Comparison of ENCODE assay signal across 23 cellular contexts in genomic region chr19:18889949-18890745, GRCh38. TPM values are rescaled to one million over a fixed set of nuclear protein-coding genes. Genes with fewer than 3 reads are reported as not detected.
A peak's percentile ranks its signal among the peaks of the same experiment; 100 is the strongest.
DNase-seq lines count a peak whose midpoint lies in the region; ATAC-seq, FAIRE-seq and TF ChIP-seq lines count a peak whose summit lies in the region.
"Had no signal": no experiment of that assay in that cellular context is flagged by ENCODE, and none has a peak within 500 bp of the region (broad histone marks: within the 10 kb centered on the region; RNA-seq: fewer than 3 reads in every experiment).

No MANE protein-coding gene starts in this region.

- DNase-seq in HepG2 (ENCODE audit: low spot score) (no peak), right lobe of liver (no peak), neuronal stem cell (ENCODE audit: low spot score) (no peak), urothelium cell line (ENCODE audit: low spot score) (no peak), GM23338 (ENCODE audit: low spot score) (no peak), iPS-NIHi11 (ENCODE audit: low spot score) (no peak)
- DNase-seq: AML-193; Caco-2; CD4-positive, alpha-beta T cell; DMS153; DMS79; GDM1; H9 had no signal

- no peaks in the 10 kb centered on the region for H3K9me3 Mint-ChIP-seq in GM23338
- H3K9me3 Mint-ChIP-seq: CD4-positive, alpha-beta T cell; H9 had no signal

- H2BK5ac ChIP-seq in neuronal stem cell (ENCODE audit: low read length), result no peak overlapping the region

- H3K9ac ChIP-seq in HepG2 (ENCODE audit: insufficient read depth, low read depth, low read length) (no peak overlapping the region), neuronal stem cell (ENCODE audit: low read depth, low read length, poor library complexity) (no peak overlapping the region)

- CTCF ChIA-PET in HepG2 (lab: Yijun Ruan, JAX; ENCODE audit: low intra/inter-chr PET ratio, low total read pairs), result no interaction called here

- no peaks in the 10 kb centered on the region for H3K27me3 ChIP-seq in HepG2 (ENCODE audit: control insufficient read depth in 1 of 2, insufficient read depth in 2 of 2, low read length in 2 of 2)
- peaks cover 0 to 4% of the 10 kb centered on the region in 2 donors for H3K27me3 ChIP-seq in right lobe of liver
- H3K27me3 ChIP-seq in layer of hippocampus (ENCODE audit: control insufficient read depth, insufficient read depth, low read length), result peaks cover 2% of the 10 kb centered on the region
- peaks cover 0 to 3% (median 0%) of the 10 kb centered on the region in 3 experiments for H3K27me3 ChIP-seq in neuronal stem cell (ENCODE audit: control insufficient read depth in 3 of 3, insufficient read depth in 3 of 3, low read depth in 1 of 3, low read length in 3 of 3)
- peaks cover 8% of the 10 kb centered on the region; the same call in 1 of the 2 replicates for H3K27me3 ChIP-seq in GM23338 (ENCODE audit: insufficient read depth)

- TF ChIP-seq CTCF in HepG2 (CRISPR knock-in tag; IDR thresholded peaks at IDR 0.05), result no peak
- no peak for TF ChIP-seq CTCF in right lobe of liver (IDR thresholded peaks at IDR 0.05)
- no peak for TF ChIP-seq CTCF in GM23338 (conservative IDR thresholded peaks at IDR 0.05; ENCODE audit: low read depth in 2 of 2)

- H3K18ac ChIP-seq in neuronal stem cell (ENCODE audit: low read length), result no peak overlapping the region

- H3K4me3 ChIP-seq in HepG2 (replicated peaks in 1 of 3; ENCODE audit: insufficient read depth in 1 of 3, low read depth in 2 of 3, low read length in 3 of 3) (no peak overlapping the region), right lobe of liver (no peak overlapping the region), neuronal stem cell (ENCODE audit: low read length in 2 of 2) (no peak overlapping the region), GM23338 (no peak overlapping the region)
- H3K4me3 ChIP-seq: A549 had no signal

- no peak overlapping the region for H4K91ac ChIP-seq in neuronal stem cell (ENCODE audit: low read depth, low read length, poor library complexity)

- TF ChIP-seq EP300 in HepG2 (IDR thresholded peaks at IDR 0.05; ENCODE audit: low read depth in 2 of 2, low read length in 2 of 2) (no peak), HepG2 (CRISPR knock-in tag; IDR thresholded peaks at IDR 0.05; ENCODE audit: borderline replicate concordance) (no peak)

- no peak overlapping the region for H2BK12ac ChIP-seq in neuronal stem cell (ENCODE audit: low read length)

- TF ChIP-seq RAD21 in HepG2 (CRISPR knock-in tag; IDR thresholded peaks at IDR 0.05), result no peak

- H2AFZ ChIP-seq in HepG2 (ENCODE audit: low read length) (no peak overlapping the region), neuronal stem cell (ENCODE audit: low read length) (no peak overlapping the region), GM23338 (no peak overlapping the region)

- no peak for FAIRE-seq in HepG2 (lab: Jason Lieb, UNC)
- no peak for FAIRE-seq in urothelium cell line (lab: Jason Lieb, UNC)
- FAIRE-seq: A549, GM12892, GM18507, H1, HTR-8/SVneo had no signal

- no peak overlapping the region for H2BK15ac ChIP-seq in neuronal stem cell (ENCODE audit: low read length)

- H4K20me1 ChIP-seq in HepG2 (ENCODE audit: insufficient read depth, low read length) (no peaks in the 10 kb centered on the region), GM23338 (replicated peaks; ENCODE audit: insufficient read depth) (peaks cover 4% of the 10 kb centered on the region)

- H2AK5ac ChIP-seq in neuronal stem cell (ENCODE audit: low read depth, low read length), result no peak overlapping the region

- H3K4me3 Mint-ChIP-seq in GM23338, result no peak overlapping the region
- H3K4me3 Mint-ChIP-seq: CD4-positive, alpha-beta T cell; H9 had no signal

- no peak overlapping the region for H4K8ac ChIP-seq in neuronal stem cell (ENCODE audit: low read depth, low read length)

- H3K79me2 ChIP-seq in HepG2 (ENCODE audit: insufficient read depth, low read length), result no peaks in the 10 kb centered on the region
- no peaks in the 10 kb centered on the region for H3K79me2 ChIP-seq in GM23338 (replicated peaks; ENCODE audit: insufficient read depth)

- no peaks in the 10 kb centered on the region for H3K9me2 ChIP-seq in GM23338 (ENCODE audit: insufficient read depth)

- H3K36me3 ChIP-seq in HepG2 (replicated peaks in 1 of 2; ENCODE audit: control insufficient read depth in 1 of 2, insufficient read depth in 2 of 2, low read length in 2 of 2), result no peaks in the 10 kb centered on the region
- no peaks in the 10 kb centered on the region for H3K36me3 ChIP-seq in right lobe of liver
- H3K36me3 ChIP-seq in neuronal stem cell (replicated peaks in 1 of 2; ENCODE audit: control insufficient read depth in 2 of 2, insufficient read depth in 2 of 2, low read length in 2 of 2), result peaks cover 20 to 60% of the 10 kb centered on the region in 2 donors
- H3K36me3 ChIP-seq in GM23338 (ENCODE audit: insufficient read depth), result no peaks in the 10 kb centered on the region; the same call in 1 of the 2 replicates

- no peak overlapping the region for H3K23ac ChIP-seq in neuronal stem cell (ENCODE audit: low read depth, low read length, poor library complexity)

- H3F3A ChIP-seq in GM23338 (replicated peaks; ENCODE audit: low read depth), result no peaks in the 10 kb centered on the region

- intact Hi-C loops in HepG2 (cut with micrococcal nuclease; ENCODE audit: unreplicated experiment), result no loop called here
- intact Hi-C loops in right lobe of liver (cut with DNase I), result no loop called here

- POLR2A ChIA-PET in HepG2 (lab: Yijun Ruan, JAX), result no interaction called here

- peak overlapping the region; percentile 38 for H3K14ac ChIP-seq in neuronal stem cell (ENCODE audit: low read length)

- peaks cover 17% of the 10 kb centered on the region for H3K27me3 Mint-ChIP-seq in GM23338 (ENCODE audit: insufficient read depth, low read depth, poor library complexity)

- peaks cover 2% of the 10 kb centered on the region for H3K79me1 ChIP-seq in neuronal stem cell (ENCODE audit: low read depth, low read length)

- H3K36me3 Mint-ChIP-seq in GM23338 (ENCODE audit: low read depth), result peaks cover 14% of the 10 kb centered on the region

- in situ Hi-C loops in HepG2 (cut with HindIII; ENCODE audit: extremely low pct_ligation_motif_present, low pct_unique_long_range_greater_than_20kb), result loop anchor here (10.0 kb wide), 1 partner anchor 95 kb away; no protein-coding TSS in a partner anchor

- ATAC-seq in HepG2 (no peak), right lobe of liver (no peak), GM19395 (IDR thresholded peaks at IDR 0.05; ENCODE audit: unreplicated experiment) (no peak), GM23338 (no peak)
- ATAC-seq: A549 had no signal

- no peak overlapping the region for H3K4ac ChIP-seq in neuronal stem cell (ENCODE audit: low read length)

- no peak overlapping the region for H2BK120ac ChIP-seq in neuronal stem cell (ENCODE audit: low read depth, low read length)

- H3K27ac ChIP-seq in HepG2 (ENCODE audit: extremely low read length, insufficient read depth, low read length), result no peak overlapping the region
- no peak overlapping the region for H3K27ac ChIP-seq in right lobe of liver
- peak overlapping the region; percentile 48 for H3K27ac ChIP-seq in layer of hippocampus (ENCODE audit: low read depth, low read length)
- no peak overlapping the region for H3K27ac ChIP-seq in neuronal stem cell (replicated peaks; ENCODE audit: low read length)
- no peak overlapping the region for H3K27ac ChIP-seq in GM23338 (ENCODE audit: low read depth)
- H3K27ac ChIP-seq: 22Rv1, A549, C4-2B had no signal

- BruUV-seq in HepG2 (replicated peaks; lab: Mats Ljungman, UMichigan), result no TSS peak

- H3K4me1 ChIP-seq in HepG2 (ENCODE audit: insufficient read depth, low read length) (peaks cover 6% of the 10 kb centered on the region), right lobe of liver (no peaks in the 10 kb centered on the region), neuronal stem cell (ENCODE audit: control insufficient read depth in 2 of 2, insufficient read depth in 1 of 2, low read depth in 1 of 2, low read length in 2 of 2) (peaks cover 11 to 12% of the 10 kb centered on the region in 2 donors), GM23338 (ENCODE audit: insufficient read depth) (no peaks in the 10 kb centered on the region; the same call in 1 of the 2 replicates)
- H3K4me1 ChIP-seq: Caco-2 had no signal

- H3K4me2 ChIP-seq in HepG2 (ENCODE audit: low read depth, low read length), result no peak overlapping the region
- no peak overlapping the region for H3K4me2 ChIP-seq in neuronal stem cell (ENCODE audit: insufficient read depth, low read length, poor library complexity, severe bottlenecking)
- H3K4me2 ChIP-seq in GM23338, result no peak overlapping the region
- H3K4me2 ChIP-seq: A549 had no signal

- TF ChIP-seq POLR2A in HepG2 (IDR thresholded peaks at IDR 0.05; ENCODE audit: insufficient read depth in 1 of 2, low read depth in 2 of 2, low read length in 2 of 2) (no peak), right lobe of liver (IDR thresholded peaks at IDR 0.05) (no peak)

- H3K4me1 Mint-ChIP-seq in GM23338, result no peaks in the 10 kb centered on the region

- no peaks in the 10 kb centered on the region for H3K9me3 ChIP-seq in HepG2 (ENCODE audit: low read length)
- H3K9me3 ChIP-seq in right lobe of liver, result no peaks in the 10 kb centered on the region
- H3K9me3 ChIP-seq in neuronal stem cell (replicated peaks in 1 of 2; ENCODE audit: control insufficient read depth in 2 of 2, insufficient read depth in 1 of 2, low read depth in 1 of 2, low read length in 2 of 2), result peaks cover 0 to 5% of the 10 kb centered on the region in 2 donors
- H3K9me3 ChIP-seq: A549, Caco-2 had no signal

- no peak overlapping the region for H3K27ac Mint-ChIP-seq in GM23338
- H3K27ac Mint-ChIP-seq: CD4-positive, alpha-beta T cell; H9 had no signal

- WGBS in HepG2 (ENCODE audit: low lambda C conversion rate), result 85% methylated on average over 10 of the region's 10 CpGs
- 58% methylated on average over 9 of the region's 10 CpGs for WGBS in right lobe of liver (ENCODE audit: insufficient coverage, low coverage, low lambda C conversion rate, missing lambda C conversion rate)
- no CpG with 5 or more reads among the region's 10 CpGs for WGBS in neuronal stem cell (ENCODE audit: extremely low coverage in 2 of 2, insufficient read length in 2 of 2, insufficient replicate concordance in 1 of 2), 2 donors

RNA-seq across cellular contexts. Expression of gene CERS1, which starts 5.8 kb away (rescaled TPM):
- 2.3 and 4.6 TPM in 2 replicates for total RNA-seq in HepG2 (2016; rRNA removed; fragmentation: Illumina TruSeq; extraction: Trizol)
- 5.9 and 6.2 TPM in 2 replicates for total RNA-seq in HepG2 (2016; cell fraction: cytosol; rRNA removed; fragmentation: Illumina TruSeq; extraction: Trizol; ENCODE audit: low read depth)
- total RNA-seq in HepG2 (2016; cell fraction: insoluble cytoplasmic fraction; rRNA removed; fragmentation: Illumina TruSeq; extraction: Trizol), result 2.4 and 5.4 TPM in 2 replicates
- 8.1 and 8.5 TPM in 2 replicates for total RNA-seq in HepG2 (2016; cell fraction: membrane; rRNA removed; fragmentation: Illumina TruSeq; extraction: Trizol)
- total RNA-seq in HepG2 (2016; cell fraction: nucleus; rRNA removed; fragmentation: Illumina TruSeq; extraction: Trizol), result 3.8 and 4.7 TPM in 2 replicates
- polyA plus RNA-seq in HepG2 (2011; rRNA removed), result 9.8 and 18.8 TPM in 2 replicates
- polyA plus RNA-seq in HepG2 (2011; cell fraction: cytosol; rRNA removed), result 11.5 and 15.3 TPM in 2 replicates
- polyA plus RNA-seq in HepG2 (2011; cell fraction: nucleus; rRNA removed), result 12.2 and 12.9 TPM in 2 replicates
- polyA plus RNA-seq in HepG2 (2012), result 4.3 and 5.9 TPM in 2 replicates
- polyA plus RNA-seq in HepG2 (2016; cell fraction: cytosol; fragmentation: Illumina TruSeq; extraction: Trizol; ENCODE audit: low read depth), result 8.6 and 10.1 TPM in 2 replicates
- polyA plus RNA-seq in HepG2 (2016; cell fraction: insoluble cytoplasmic fraction; fragmentation: Illumina TruSeq; extraction: Trizol; ENCODE audit: low read depth), result 3.8 and 4.5 TPM in 2 replicates
- 11.3 and 12.9 TPM in 2 replicates for polyA plus RNA-seq in HepG2 (2016; cell fraction: membrane; fragmentation: Illumina TruSeq; extraction: Trizol; ENCODE audit: low read depth)
- polyA plus RNA-seq in HepG2 (2016; cell fraction: nucleus; fragmentation: Illumina TruSeq; extraction: Trizol; ENCODE audit: insufficient read depth, low read depth), result 11.5 and 12.9 TPM in 2 replicates
- 13.1 and 35.4 TPM in 2 replicates for polyA minus RNA-seq in HepG2 (2011; rRNA and poly(A)+ RNA removed; ENCODE audit: low replicate concordance)
- polyA minus RNA-seq in HepG2 (2011; cell fraction: cytosol; rRNA and poly(A)+ RNA removed), result 8.0 and 9.5 TPM in 2 replicates
- 1.7 and 2.4 TPM in 2 replicates for polyA minus RNA-seq in HepG2 (2011; cell fraction: nucleus; rRNA and poly(A)+ RNA removed)
- total RNA-seq in right lobe of liver, result not detected
- 17.4 TPM for polyA plus RNA-seq in neuronal stem cell (2013, experiment 1 of 2)
- 17.0 TPM for polyA plus RNA-seq in neuronal stem cell (2013, experiment 2 of 2)
- 11.1 and 11.7 TPM in 2 replicates for total RNA-seq in GM23338 (2014; rRNA removed; shearing (Covaris generic))
- polyA plus RNA-seq in GM23338 (2016; fragmentation: Nextera tagmentation; extraction: Ambion mirVana), result 12.2 and 15.9 TPM in 2 replicates
- total RNA-seq: CD4-positive, alpha-beta T cell; Daoy had no signal

RNA-seq across cellular contexts. Expression of gene COPE, which starts 29.0 kb away (rescaled TPM):
- 188 and 189 TPM in 2 replicates for total RNA-seq in HepG2 (2016; rRNA removed; fragmentation: Illumina TruSeq; extraction: Trizol)
- total RNA-seq in HepG2 (2016; cell fraction: cytosol; rRNA removed; fragmentation: Illumina TruSeq; extraction: Trizol; ENCODE audit: low read depth), result 90.0 and 90.2 TPM in 2 replicates
- 172 and 181 TPM in 2 replicates for total RNA-seq in HepG2 (2016; cell fraction: insoluble cytoplasmic fraction; rRNA removed; fragmentation: Illumina TruSeq; extraction: Trizol)
- total RNA-seq in HepG2 (2016; cell fraction: membrane; rRNA removed; fragmentation: Illumina TruSeq; extraction: Trizol), result 87.8 and 90.8 TPM in 2 replicates
- total RNA-seq in HepG2 (2016; cell fraction: nucleus; rRNA removed; fragmentation: Illumina TruSeq; extraction: Trizol), result 70.6 and 74.1 TPM in 2 replicates
- polyA plus RNA-seq in HepG2 (2011; rRNA removed), result 205 and 222 TPM in 2 replicates
- polyA plus RNA-seq in HepG2 (2011; cell fraction: cytosol; rRNA removed), result 175 and 335 TPM in 2 replicates
- 191 and 222 TPM in 2 replicates for polyA plus RNA-seq in HepG2 (2011; cell fraction: nucleus; rRNA removed)
- polyA plus RNA-seq in HepG2 (2012), result 86.4 and 120 TPM in 2 replicates
- 73.8 and 86.7 TPM in 2 replicates for polyA plus RNA-seq in HepG2 (2016; cell fraction: cytosol; fragmentation: Illumina TruSeq; extraction: Trizol; ENCODE audit: low read depth)
- 149 and 196 TPM in 2 replicates for polyA plus RNA-seq in HepG2 (2016; cell fraction: insoluble cytoplasmic fraction; fragmentation: Illumina TruSeq; extraction: Trizol; ENCODE audit: low read depth)
- polyA plus RNA-seq in HepG2 (2016; cell fraction: membrane; fragmentation: Illumina TruSeq; extraction: Trizol; ENCODE audit: low read depth), result 72.3 and 75.2 TPM in 2 replicates
- 134 and 136 TPM in 2 replicates for polyA plus RNA-seq in HepG2 (2016; cell fraction: nucleus; fragmentation: Illumina TruSeq; extraction: Trizol; ENCODE audit: insufficient read depth, low read depth)
- polyA minus RNA-seq in HepG2 (2011; rRNA and poly(A)+ RNA removed; ENCODE audit: low replicate concordance), result 163 and 283 TPM in 2 replicates
- 82.7 and 99.4 TPM in 2 replicates for polyA minus RNA-seq in HepG2 (2011; cell fraction: cytosol; rRNA and poly(A)+ RNA removed)
- polyA minus RNA-seq in HepG2 (2011; cell fraction: nucleus; rRNA and poly(A)+ RNA removed), result 41.8 and 44.1 TPM in 2 replicates
- total RNA-seq in right lobe of liver, result 100 to 1,000 TPM in 3 of 6 experiments, 10 to 100 TPM in 3; 67.4 to 240 (median 97.1) TPM
- polyA plus RNA-seq in neuronal stem cell (2013, experiment 1 of 2), result 152 TPM
- polyA plus RNA-seq in neuronal stem cell (2013, experiment 2 of 2), result 153 TPM
- 235 and 263 TPM in 2 replicates for total RNA-seq in GM23338 (2014; rRNA removed; shearing (Covaris generic))
- 263 and 269 TPM in 2 replicates for polyA plus RNA-seq in GM23338 (2016; fragmentation: Nextera tagmentation; extraction: Ambion mirVana)

RNA-seq across cellular contexts. Expression of gene DDX49, which starts 29.4 kb away (rescaled TPM):
- 44.6 and 46.2 TPM in 2 replicates for total RNA-seq in HepG2 (2016; rRNA removed; fragmentation: Illumina TruSeq; extraction: Trizol)
- total RNA-seq in HepG2 (2016; cell fraction: cytosol; rRNA removed; fragmentation: Illumina TruSeq; extraction: Trizol; ENCODE audit: low read depth), result 26.8 and 31.4 TPM in 2 replicates
- total RNA-seq in HepG2 (2016; cell fraction: insoluble cytoplasmic fraction; rRNA removed; fragmentation: Illumina TruSeq; extraction: Trizol), result 36.8 and 44.8 TPM in 2 replicates
- total RNA-seq in HepG2 (2016; cell fraction: membrane; rRNA removed; fragmentation: Illumina TruSeq; extraction: Trizol), result 34.9 and 35.2 TPM in 2 replicates
- total RNA-seq in HepG2 (2016; cell fraction: nucleus; rRNA removed; fragmentation: Illumina TruSeq; extraction: Trizol), result 21.6 and 22.6 TPM in 2 replicates
- polyA plus RNA-seq in HepG2 (2011; rRNA removed), result 27.0 and 28.9 TPM in 2 replicates
- polyA plus RNA-seq in HepG2 (2011; cell fraction: cytosol; rRNA removed), result 18.7 and 29.0 TPM in 2 replicates
- 45.0 and 51.2 TPM in 2 replicates for polyA plus RNA-seq in HepG2 (2011; cell fraction: nucleus; rRNA removed)
- 13.7 and 15.9 TPM in 2 replicates for polyA plus RNA-seq in HepG2 (2012)
- polyA plus RNA-seq in HepG2 (2016; cell fraction: cytosol; fragmentation: Illumina TruSeq; extraction: Trizol; ENCODE audit: low read depth), result 25.8 and 27.7 TPM in 2 replicates
- 36.1 and 38.2 TPM in 2 replicates for polyA plus RNA-seq in HepG2 (2016; cell fraction: insoluble cytoplasmic fraction; fragmentation: Illumina TruSeq; extraction: Trizol; ENCODE audit: low read depth)
- 21.6 and 25.1 TPM in 2 replicates for polyA plus RNA-seq in HepG2 (2016; cell fraction: membrane; fragmentation: Illumina TruSeq; extraction: Trizol; ENCODE audit: low read depth)
- polyA plus RNA-seq in HepG2 (2016; cell fraction: nucleus; fragmentation: Illumina TruSeq; extraction: Trizol; ENCODE audit: insufficient read depth, low read depth), result 42.3 and 43.7 TPM in 2 replicates
- polyA minus RNA-seq in HepG2 (2011; rRNA and poly(A)+ RNA removed; ENCODE audit: low replicate concordance), result 54.2 and 128 TPM in 2 replicates
- polyA minus RNA-seq in HepG2 (2011; cell fraction: cytosol; rRNA and poly(A)+ RNA removed), result 14.5 and 19.5 TPM in 2 replicates
- 18.6 and 24.2 TPM in 2 replicates for polyA minus RNA-seq in HepG2 (2011; cell fraction: nucleus; rRNA and poly(A)+ RNA removed)
- total RNA-seq in right lobe of liver, result 10 to 100 TPM; 15.8 to 37.9 (median 18.5) TPM
- 11.8 TPM for polyA plus RNA-seq in neuronal stem cell (2013, experiment 1 of 2)
- 10.4 TPM for polyA plus RNA-seq in neuronal stem cell (2013, experiment 2 of 2)
- 49.6 and 75.3 TPM in 2 replicates for total RNA-seq in GM23338 (2014; rRNA removed; shearing (Covaris generic))
- 40.2 and 44.2 TPM in 2 replicates for polyA plus RNA-seq in GM23338 (2016; fragmentation: Nextera tagmentation; extraction: Ambion mirVana)

RNA-seq across cellular contexts. Expression of gene HOMER3, which starts 50.9 kb away (rescaled TPM):
- total RNA-seq in HepG2 (2016; rRNA removed; fragmentation: Illumina TruSeq; extraction: Trizol), result 16.0 and 21.3 TPM in 2 replicates
- 26.4 and 33.2 TPM in 2 replicates for total RNA-seq in HepG2 (2016; cell fraction: cytosol; rRNA removed; fragmentation: Illumina TruSeq; extraction: Trizol; ENCODE audit: low read depth)
- total RNA-seq in HepG2 (2016; cell fraction: insoluble cytoplasmic fraction; rRNA removed; fragmentation: Illumina TruSeq; extraction: Trizol), result 15.8 and 22.8 TPM in 2 replicates
- 34.4 and 37.9 TPM in 2 replicates for total RNA-seq in HepG2 (2016; cell fraction: membrane; rRNA removed; fragmentation: Illumina TruSeq; extraction: Trizol)
- 9.6 and 15.0 TPM in 2 replicates for total RNA-seq in HepG2 (2016; cell fraction: nucleus; rRNA removed; fragmentation: Illumina TruSeq; extraction: Trizol)
- 27.3 and 33.7 TPM in 2 replicates for polyA plus RNA-seq in HepG2 (2011; rRNA removed)
- 17.2 and 24.7 TPM in 2 replicates for polyA plus RNA-seq in HepG2 (2011; cell fraction: cytosol; rRNA removed)
- 44.4 and 50.4 TPM in 2 replicates for polyA plus RNA-seq in HepG2 (2011; cell fraction: nucleus; rRNA removed)
- 9.2 and 17.6 TPM in 2 replicates for polyA plus RNA-seq in HepG2 (2012)
- 38.0 and 46.9 TPM in 2 replicates for polyA plus RNA-seq in HepG2 (2016; cell fraction: cytosol; fragmentation: Illumina TruSeq; extraction: Trizol; ENCODE audit: low read depth)
- 25.7 and 29.6 TPM in 2 replicates for polyA plus RNA-seq in HepG2 (2016; cell fraction: insoluble cytoplasmic fraction; fragmentation: Illumina TruSeq; extraction: Trizol; ENCODE audit: low read depth)
- polyA plus RNA-seq in HepG2 (2016; cell fraction: membrane; fragmentation: Illumina TruSeq; extraction: Trizol; ENCODE audit: low read depth), result 45.5 and 48.8 TPM in 2 replicates
- polyA plus RNA-seq in HepG2 (2016; cell fraction: nucleus; fragmentation: Illumina TruSeq; extraction: Trizol; ENCODE audit: insufficient read depth, low read depth), result 36.3 and 38.7 TPM in 2 replicates
- polyA minus RNA-seq in HepG2 (2011; rRNA and poly(A)+ RNA removed; ENCODE audit: low replicate concordance), result 16.8 and 17.2 TPM in 2 replicates
- polyA minus RNA-seq in HepG2 (2011; cell fraction: cytosol; rRNA and poly(A)+ RNA removed), result 3.6 and 6.2 TPM in 2 replicates
- 8.6 and 13.4 TPM in 2 replicates for polyA minus RNA-seq in HepG2 (2011; cell fraction: nucleus; rRNA and poly(A)+ RNA removed)
- total RNA-seq in right lobe of liver, result 1 to 10 TPM; 2.3 to 4.7 (median 3.2) TPM
- polyA plus RNA-seq in neuronal stem cell (2013, experiment 1 of 2), result 58.3 TPM
- 56.2 TPM for polyA plus RNA-seq in neuronal stem cell (2013, experiment 2 of 2)
- total RNA-seq in GM23338 (2014; rRNA removed; shearing (Covaris generic)), result 23.5 and 38.4 TPM in 2 replicates
- polyA plus RNA-seq in GM23338 (2016; fragmentation: Nextera tagmentation; extraction: Ambion mirVana), result 16.7 and 18.0 TPM in 2 replicates

RNA-seq across cellular contexts. Expression of gene UPF1, which starts 58.4 kb away (rescaled TPM):
- total RNA-seq in HepG2 (2016; rRNA removed; fragmentation: Illumina TruSeq; extraction: Trizol) (37.3 and 41.8 TPM in 2 replicates), right lobe of liver (10 to 100 TPM; 34.0 to 61.0 (median 41.3) TPM)
- total RNA-seq in HepG2 (2016; cell fraction: cytosol; rRNA removed; fragmentation: Illumina TruSeq; extraction: Trizol; ENCODE audit: low read depth), result 12.2 and 13.8 TPM in 2 replicates
- 29.5 and 44.5 TPM in 2 replicates for total RNA-seq in HepG2 (2016; cell fraction: insoluble cytoplasmic fraction; rRNA removed; fragmentation: Illumina TruSeq; extraction: Trizol)
- total RNA-seq in HepG2 (2016; cell fraction: membrane; rRNA removed; fragmentation: Illumina TruSeq; extraction: Trizol), result 18.3 and 21.1 TPM in 2 replicates
- 36.9 and 43.6 TPM in 2 replicates for total RNA-seq in HepG2 (2016; cell fraction: nucleus; rRNA removed; fragmentation: Illumina TruSeq; extraction: Trizol)
- polyA plus RNA-seq in HepG2 (2011; rRNA removed) (16.9 and 23.1 TPM in 2 replicates), GM23338 (2016; fragmentation: Nextera tagmentation; extraction: Ambion mirVana) (13.8 and 14.3 TPM in 2 replicates)
- 11.8 and 14.9 TPM in 2 replicates for polyA plus RNA-seq in HepG2 (2011; cell fraction: cytosol; rRNA removed)
- polyA plus RNA-seq in HepG2 (2011; cell fraction: nucleus; rRNA removed), result 81.5 and 87.6 TPM in 2 replicates
- polyA plus RNA-seq in HepG2 (2012), result 32.0 and 33.3 TPM in 2 replicates
- 5.5 and 6.1 TPM in 2 replicates for polyA plus RNA-seq in HepG2 (2016; cell fraction: cytosol; fragmentation: Illumina TruSeq; extraction: Trizol; ENCODE audit: low read depth)
- 29.2 and 42.1 TPM in 2 replicates for polyA plus RNA-seq in HepG2 (2016; cell fraction: insoluble cytoplasmic fraction; fragmentation: Illumina TruSeq; extraction: Trizol; ENCODE audit: low read depth)
- 9.6 and 10.6 TPM in 2 replicates for polyA plus RNA-seq in HepG2 (2016; cell fraction: membrane; fragmentation: Illumina TruSeq; extraction: Trizol; ENCODE audit: low read depth)
- 67.1 and 73.6 TPM in 2 replicates for polyA plus RNA-seq in HepG2 (2016; cell fraction: nucleus; fragmentation: Illumina TruSeq; extraction: Trizol; ENCODE audit: insufficient read depth, low read depth)
- polyA minus RNA-seq in HepG2 (2011; rRNA and poly(A)+ RNA removed; ENCODE audit: low replicate concordance), result 65.4 and 85.0 TPM in 2 replicates
- 39.4 and 46.0 TPM in 2 replicates for polyA minus RNA-seq in HepG2 (2011; cell fraction: cytosol; rRNA and poly(A)+ RNA removed)
- 47.6 and 69.0 TPM in 2 replicates for polyA minus RNA-seq in HepG2 (2011; cell fraction: nucleus; rRNA and poly(A)+ RNA removed)
- 17.2 TPM for polyA plus RNA-seq in neuronal stem cell (2013, experiment 1 of 2)
- polyA plus RNA-seq in neuronal stem cell (2013, experiment 2 of 2), result 16.5 TPM
- 81.9 and 138 TPM in 2 replicates for total RNA-seq in GM23338 (2014; rRNA removed; shearing (Covaris generic))
